Comparison of ENCODE assay signal across 12 cellular contexts in the genomic region with DNA sequence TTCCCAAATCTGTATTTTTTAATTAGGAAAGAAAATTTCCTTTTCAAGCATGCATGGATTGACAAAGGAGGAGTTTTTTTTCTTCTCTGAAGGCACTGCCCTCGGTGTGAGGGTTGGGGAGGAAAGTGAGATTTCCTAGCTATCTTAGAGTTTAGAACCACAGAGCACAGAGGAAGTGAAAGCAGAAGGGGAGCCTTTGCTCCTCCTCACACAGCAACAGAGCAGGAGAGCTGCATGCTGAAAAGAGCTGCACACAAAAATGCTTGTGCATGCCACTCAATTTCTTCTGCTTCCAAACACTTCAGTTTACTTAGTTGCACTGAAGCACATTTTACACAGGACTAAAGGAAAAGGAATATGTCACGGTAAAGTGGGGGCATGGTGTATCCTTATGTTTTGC.
A peak's percentile ranks its signal among the peaks of the same experiment; 100 is the strongest.
DNase-seq lines count a peak whose midpoint lies in the region; ATAC-seq and TF ChIP-seq lines count a peak whose summit lies in the region.
"Had no signal": no experiment of that assay in that cellular context is flagged by ENCODE, and none has a peak within 500 bp of the region (broad histone marks: within the 10 kb centered on the region; RNA-seq: fewer than 3 reads in every experiment).

No MANE protein-coding gene starts in this region.

- no peak overlapping the region for H3K27ac Mint-ChIP-seq in activated naive CD4-positive, alpha-beta T cell treated with anti-CD3 and anti-CD28 coated beads for 36 hours
- H3K27ac Mint-ChIP-seq: activated CD8-positive, alpha-beta T cell treated with anti-CD3 and anti-CD28 coated beads, Interleukin-2, amount 10 ng/mL, durations not matched to agents 7 days and 5 days had no signal

- CTCF ChIA-PET in activated naive CD4-positive, alpha-beta T cell treated with anti-CD3 and anti-CD28 coated beads for 36 hours (lab: Charles Lee), result no interaction called here

- no peaks in the 10 kb centered on the region for H3K27me3 ChIP-seq in left lung
- H3K27me3 ChIP-seq: tibial artery had no signal

- H3K9me3 ChIP-seq in left lung, result no peaks in the 10 kb centered on the region
- H3K9me3 ChIP-seq: tibial artery had no signal

- intact Hi-C loops in left lung (cut with DNase I), result no loop called here
- intact Hi-C loops in activated naive CD4-positive, alpha-beta T cell treated with anti-CD3 and anti-CD28 coated beads for 36 hours (cut with micrococcal nuclease), result no loop called here

- H3K4me3 Mint-ChIP-seq in activated naive CD4-positive, alpha-beta T cell treated with anti-CD3 and anti-CD28 coated beads for 36 hours, result no peak overlapping the region
- H3K4me3 Mint-ChIP-seq: activated CD8-positive, alpha-beta T cell treated with anti-CD3 and anti-CD28 coated beads, Interleukin-2, amount 10 ng/mL, durations not matched to agents 7 days and 5 days had no signal

- no peaks in the 10 kb centered on the region for H3K4me1 ChIP-seq in left lung
- H3K4me1 ChIP-seq: tibial artery had no signal

- no peak overlapping the region for H3K4me3 ChIP-seq in left lung
- H3K4me3 ChIP-seq: tibial artery had no signal

- no peaks in the 10 kb centered on the region for H3K36me3 Mint-ChIP-seq in activated naive CD4-positive, alpha-beta T cell treated with anti-CD3 and anti-CD28 coated beads for 36 hours (ENCODE audit: low read depth)

- DNase-seq in globus pallidus (ENCODE audit: low spot score) (peak; percentile 31), left lung (no peak), superior temporal gyrus (ENCODE audit: extremely low spot score) (no peak)
- no peak for DNase-seq in activated CD4-positive, alpha-beta T cell treated with anti-CD3 and anti-CD28 coated beads for 48 hours
- DNase-seq in activated naive CD4-positive, alpha-beta T cell treated with anti-CD3 and anti-CD28 coated beads for 36 hours, result no peak
- DNase-seq: activated CD8-positive, alpha-beta T cell treated with anti-CD3 and anti-CD28 coated beads, Interleukin-2, amount 10 ng/mL, durations not matched to agents 7 days and 5 days; NCI-H146; SHP77 treated with DMSO at 0.1 percent for 48 hours; tibial artery had no signal

- no peaks in the 10 kb centered on the region for H3K36me3 ChIP-seq in left lung
- H3K36me3 ChIP-seq: tibial artery had no signal

- no peaks in the 10 kb centered on the region for H3K9me3 Mint-ChIP-seq in activated naive CD4-positive, alpha-beta T cell treated with anti-CD3 and anti-CD28 coated beads for 36 hours

- no peaks in the 10 kb centered on the region for H3K4me1 Mint-ChIP-seq in activated naive CD4-positive, alpha-beta T cell treated with anti-CD3 and anti-CD28 coated beads for 36 hours (ENCODE audit: low read depth)

- ATAC-seq in GM19035 (IDR thresholded peaks at IDR 0.05; ENCODE audit: unreplicated experiment) (peak; percentile 99), HG02571 (IDR thresholded peaks at IDR 0.05; ENCODE audit: unreplicated experiment) (peak; percentile 100), HG03378 (IDR thresholded peaks at IDR 0.05; ENCODE audit: unreplicated experiment) (peak; percentile 100), left lung (no peak)
- ATAC-seq: activated CD8-positive, alpha-beta T cell treated with anti-CD3 and anti-CD28 coated beads, Interleukin-2, amount 10 ng/mL, durations not matched to agents 7 days and 5 days had no signal

- no peak for TF ChIP-seq CTCF in left lung (IDR thresholded peaks at IDR 0.05)

- no peak overlapping the region for H3K27ac ChIP-seq in left lung
- H3K27ac ChIP-seq: tibial artery had no signal

- H3K27me3 Mint-ChIP-seq in activated naive CD4-positive, alpha-beta T cell treated with anti-CD3 and anti-CD28 coated beads for 36 hours (ENCODE audit: low read depth), result peaks cover 6% of the 10 kb centered on the region
